8 cellular contexts compared by ENCODE assay signal in genomic region chr5:131634996-131635754, GRCh38. TPM values are rescaled to one million over a fixed set of nuclear protein-coding genes. Genes with fewer than 3 reads are reported as not detected.
DNase-seq lines count a peak whose midpoint lies in the region; ATAC-seq, FAIRE-seq and TF ChIP-seq lines count a peak whose summit lies in the region.

TSS of gene RAPGEF6 (minus strand) at chr5:131635229. CDS start at chr5:131635030, 199 bp downstream.

- H3K27me3 ChIP-seq in esophagus muscularis mucosa (no peaks in the 10 kb centered on the region), muscle layer of duodenum (ENCODE audit: low read depth, low read length) (no peaks in the 10 kb centered on the region)

- intact Hi-C loops in esophagus muscularis mucosa (cut with DNase I): loop anchor here (5.0 kb wide), 2 partner anchors 37 to 162 kb away; partner anchors contain the start of gene FNIP1

- TF ChIP-seq CTCF in esophagus muscularis mucosa (IDR thresholded peaks at IDR 0.05): no peak

- H3K36me3 ChIP-seq in KOPT-K1 (ENCODE audit: insufficient read depth, low read length): no peaks in the 10 kb centered on the region
- no peaks in the 10 kb centered on the region for H3K36me3 ChIP-seq in esophagus muscularis mucosa
- peaks cover 0 to 9% of the 10 kb centered on the region in 2 donors for H3K36me3 ChIP-seq in muscle layer of duodenum (ENCODE audit: control insufficient read depth in 1 of 2, insufficient read depth in 2 of 2, low read length in 2 of 2)

- WGBS in esophagus muscularis mucosa: 1% methylated on average over 33 of the region's 60 CpGs

- FAIRE-seq in RCC 7860 (lab: Jason Lieb, UNC): peak; percentile 95

- no peak for TF ChIP-seq EP300 in esophagus muscularis mucosa (IDR thresholded peaks at IDR 0.05)

- peak within 1 kb of the TSS; percentile 97 for H3K27ac ChIP-seq in KOPT-K1 (ENCODE audit: low read depth, low read length, poor library complexity, severe bottlenecking)
- peak within 1 kb of the TSS; percentile 92 to 98 (median 97) for H3K27ac ChIP-seq in esophagus muscularis mucosa (replicated peaks in 1 of 4)
- H3K27ac ChIP-seq in muscle layer of duodenum (ENCODE audit: low read length): peak within 1 kb of the TSS; percentile 99

- DNase-seq in DMS79 treated with DMSO at 0.1 percent for 48 hours (lab: John Stamatoyannopoulos, UW) (peak; percentile 91), RCC 7860 (ENCODE audit: low spot score) (peak; percentile 100), esophagus muscularis mucosa (ENCODE audit: extremely low spot score) (peak; percentile 99)
- DNase-seq in activated T-cell treated with anti-CD3 and anti-CD28 coated beads, Interleukin-2, amount 50 U/mL, for 72 hours: peak; percentile 96 to 98
- DNase-seq in stimulated activated CD8-positive, alpha-beta memory T cell treated with anti-CD3 and anti-CD28 coated beads, Interleukin-7, amount 100 ng/mL, for 4 hours (ENCODE audit: low read depth in 2 of 2): peak; percentile 93 to 98

- H3K4me1 Mint-ChIP-seq in activated T-cell treated with anti-CD3 and anti-CD28 coated beads, Interleukin-2, amount 50 U/mL, for 72 hours (ENCODE audit: low read depth): peaks cover 23% of the 10 kb centered on the region

- H3K4me3 ChIP-seq in esophagus muscularis mucosa: peak within 1 kb of the TSS; percentile 69 to 79 (median 74)
- peak within 1 kb of the TSS; percentile 90 to 91 for H3K4me3 ChIP-seq in muscle layer of duodenum (ENCODE audit: low read depth in 1 of 2, low read length in 2 of 2)

- H3K9me3 Mint-ChIP-seq in activated T-cell treated with anti-CD3 and anti-CD28 coated beads, Interleukin-2, amount 50 U/mL, for 72 hours: no peaks in the 10 kb centered on the region

- H3K27me3 Mint-ChIP-seq in activated T-cell treated with anti-CD3 and anti-CD28 coated beads, Interleukin-2, amount 50 U/mL, for 72 hours (ENCODE audit: low read depth): no peaks in the 10 kb centered on the region

- peak within 1 kb of the TSS; percentile 98 for H3K27ac Mint-ChIP-seq in activated T-cell treated with anti-CD3 and anti-CD28 coated beads, Interleukin-2, amount 50 U/mL, for 72 hours

- H3K9me3 ChIP-seq in KOPT-K1 (ENCODE audit: insufficient read depth, low read length, poor library complexity, severe bottlenecking) (no peaks in the 10 kb centered on the region), esophagus muscularis mucosa (no peaks in the 10 kb centered on the region), muscle layer of duodenum (ENCODE audit: control insufficient read depth in 1 of 2, low read length in 2 of 2) (no peaks in the 10 kb centered on the region)

- peaks cover 6% of the 10 kb centered on the region in 2 donors for H3K36me3 Mint-ChIP-seq in activated T-cell treated with anti-CD3 and anti-CD28 coated beads, Interleukin-2, amount 50 U/mL, for 72 hours (ENCODE audit: insufficient read depth in 2 of 2)

- peak within 1 kb of the TSS; percentile 91 to 94 for H3K4me3 Mint-ChIP-seq in activated T-cell treated with anti-CD3 and anti-CD28 coated beads, Interleukin-2, amount 50 U/mL, for 72 hours

- H3K4me1 ChIP-seq in esophagus muscularis mucosa (peaks cover 19 to 50% (median 47%) of the 10 kb centered on the region in 4 donors), muscle layer of duodenum (ENCODE audit: control insufficient read depth in 1 of 2, insufficient read depth in 2 of 2, low read length in 2 of 2) (peaks cover 5 to 25% of the 10 kb centered on the region in 2 donors)

- TF ChIP-seq POLR2A in esophagus muscularis mucosa (IDR thresholded peaks at IDR 0.05; ENCODE audit: low read depth): peak; percentile 57

- ATAC-seq in GM21786 (IDR thresholded peaks at IDR 0.05; ENCODE audit: unreplicated experiment): peak; percentile 86
- peak; percentile 89 to 92 for ATAC-seq in activated T-cell treated with anti-CD3 and anti-CD28 coated beads, Interleukin-2, amount 50 U/mL, for 72 hours (replicated peaks in 1 of 2)

RNA-seq across cellular contexts. Expression of gene RAPGEF6, which starts in this region (rescaled TPM):
- 10 to 100 TPM; 36.5 to 37.3 TPM for total RNA-seq in activated T-cell treated with anti-CD3 and anti-CD28 coated beads, Interleukin-2, amount 50 U/mL, for 72 hours
- total RNA-seq in esophagus muscularis mucosa: 10 to 100 TPM; 17.2 to 23.3 (median 20.1) TPM

Comparison
In these comparisons a context has a peak if more than half of its experiments do, and no peak if none do; other contexts are left out.
1. Peak in every context shown above with its lines: DNase-seq, ATAC-seq, H3K4me3 ChIP-seq and H3K27ac ChIP-seq.